In genomic region chr6:115485400-115485799, GRCh38 we compare ENCODE assay signal across 21 cellular contexts.
DNase-seq lines count a peak whose midpoint lies in the region; ATAC-seq and TF ChIP-seq lines count a peak whose summit lies in the region.
"Had no signal": no experiment of that assay in that cellular context is flagged by ENCODE, and none has a peak within 500 bp of the region (broad histone marks: within the 10 kb centered on the region; RNA-seq: fewer than 3 reads in every experiment).

No MANE protein-coding gene starts in this region.

- H3K36me3 Mint-ChIP-seq in chondrocyte (ENCODE audit: low read depth), result no peaks in the 10 kb centered on the region
- no peaks in the 10 kb centered on the region for H3K36me3 Mint-ChIP-seq in naive thymus-derived CD8-positive, alpha-beta T cell
- H3K36me3 Mint-ChIP-seq: brain; CD4-positive, CD25-positive, alpha-beta regulatory T cell; IgD-negative memory B cell; naive thymus-derived CD4-positive, alpha-beta T cell; WTC11 had no signal

- H3K4me1 ChIP-seq in HEK293 (ENCODE audit: control insufficient read depth, insufficient read depth, low read length), result peaks cover 11% of the 10 kb centered on the region
- H3K4me1 ChIP-seq: heart left ventricle had no signal

- no peak for ATAC-seq in naive thymus-derived CD8-positive, alpha-beta T cell
- ATAC-seq: heart left ventricle; left lobe of liver; naive thymus-derived CD4-positive, alpha-beta T cell; WTC11 had no signal

- H3K4me3 Mint-ChIP-seq in chondrocyte (ENCODE audit: unreplicated experiment), result no peak overlapping the region
- H3K4me3 Mint-ChIP-seq in naive thymus-derived CD8-positive, alpha-beta T cell, result no peak overlapping the region
- H3K4me3 Mint-ChIP-seq: brain; CD4-positive, CD25-positive, alpha-beta regulatory T cell; IgD-negative memory B cell; naive thymus-derived CD4-positive, alpha-beta T cell; WTC11 had no signal

- no peak for TF ChIP-seq CTCF in HEK293 (tag by site-specific recombination; IDR thresholded peaks at IDR 0.05)
- peak; percentile 9 for TF ChIP-seq CTCF in chondrocyte (IDR thresholded peaks at IDR 0.05)

- POLR2A ChIA-PET in HEK293 (lab: Yijun Ruan, JAX), result no interaction called here
- POLR2A ChIA-PET in naive thymus-derived CD8-positive, alpha-beta T cell (lab: Charles Lee), result no interaction called here

- no peak overlapping the region for H3K4me3 ChIP-seq in HEK293 (ENCODE audit: low read depth, low read length)
- H3K4me3 ChIP-seq: heart left ventricle, thoracic aorta had no signal

- H3K4me1 Mint-ChIP-seq in chondrocyte (ENCODE audit: low read depth), result no peaks in the 10 kb centered on the region
- no peaks in the 10 kb centered on the region for H3K4me1 Mint-ChIP-seq in naive thymus-derived CD8-positive, alpha-beta T cell
- H3K4me1 Mint-ChIP-seq: brain; CD4-positive, CD25-positive, alpha-beta regulatory T cell; IgD-negative memory B cell; naive thymus-derived CD4-positive, alpha-beta T cell had no signal

- no peak overlapping the region for H3K27ac Mint-ChIP-seq in chondrocyte (ENCODE audit: unreplicated experiment)
- H3K27ac Mint-ChIP-seq in naive thymus-derived CD8-positive, alpha-beta T cell, result no peak overlapping the region
- H3K27ac Mint-ChIP-seq: brain; CD4-positive, CD25-positive, alpha-beta regulatory T cell; naive thymus-derived CD4-positive, alpha-beta T cell; WTC11 had no signal

- H3K36me3 ChIP-seq in HEK293 (ENCODE audit: control insufficient read depth in 2 of 2, insufficient read depth in 1 of 2, low read length in 2 of 2), result no peaks in the 10 kb centered on the region
- H3K36me3 ChIP-seq: heart left ventricle, thoracic aorta had no signal

- H3K9me3 ChIP-seq in HEK293 (ENCODE audit: control insufficient read depth, insufficient read depth, low read depth, low read length), result no peaks in the 10 kb centered on the region
- H3K9me3 ChIP-seq: heart left ventricle, thoracic aorta had no signal

- no peaks in the 10 kb centered on the region for H3K9me3 Mint-ChIP-seq in chondrocyte (ENCODE audit: low read depth)
- H3K9me3 Mint-ChIP-seq in naive thymus-derived CD8-positive, alpha-beta T cell, result peaks cover 0 to 15% (median 4%) of the 10 kb centered on the region in 9 donors
- H3K9me3 Mint-ChIP-seq: brain had no signal

- no peak overlapping the region for H3K27ac ChIP-seq in HEK293 (ENCODE audit: extremely low read depth, low read depth, low read length)
- H3K27ac ChIP-seq: heart left ventricle, thoracic aorta had no signal

- DNase-seq in NCI-H1436 (lab: John Stamatoyannopoulos, UW) (peak; percentile 91), NCI-H2171 treated with DMSO at 0.1 percent for 48 hours (lab: John Stamatoyannopoulos, UW) (peak; percentile 84), chondrocyte (ENCODE audit: low spot score) (no peak), SK-N-DZ (ENCODE audit: low spot score) (no peak), amniotic stem cell (lab: John Stamatoyannopoulos, UW) (no peak), ecto neural progenitor cell (ENCODE audit: low spot score) (no peak)
- DNase-seq in naive thymus-derived CD8-positive, alpha-beta T cell, result no peak
- DNase-seq: activated CD4-positive, alpha-beta T cell treated with anti-CD3 and anti-CD28 coated beads, Interleukin-2, amount 50 U/mL, for 48 hours; activated CD8-positive, alpha-beta memory T cell treated with anti-CD3 and anti-CD28 coated beads, Interleukin-2, amount 50 U/mL, for 48 hours; CD4-positive, CD25-positive, alpha-beta regulatory T cell; H7; heart left ventricle; naive thymus-derived CD4-positive, alpha-beta T cell; stimulated activated CD4-positive, alpha-beta T cell treated with anti-CD3 and anti-CD28 coated beads, Interleukin-4, amount 100 ng/mL, for 1 hour; stimulated activated naive CD4-positive, alpha-beta T cell had no signal

- peaks cover 8% of the 10 kb centered on the region for H3K27me3 Mint-ChIP-seq in chondrocyte (ENCODE audit: low read depth)
- H3K27me3 Mint-ChIP-seq in naive thymus-derived CD8-positive, alpha-beta T cell, result no peaks in the 10 kb centered on the region
- H3K27me3 Mint-ChIP-seq: brain; CD4-positive, CD25-positive, alpha-beta regulatory T cell; IgD-negative memory B cell; naive thymus-derived CD4-positive, alpha-beta T cell had no signal

- CTCF ChIA-PET in HEK293 (lab: Yijun Ruan, JAX), result no interaction called here

TF ChIP-seq in HEK293, 187 proteins besides CTCF, POLR2A, EP300 and RAD21 (continues in another document):
- TF ChIP-seq ZNF184 (tag by site-specific recombination; IDR thresholded peaks at IDR 0.05) (no peak), ZNF37A (tag by site-specific recombination; IDR thresholded peaks at IDR 0.05) (no peak), OVOL3 (tag by site-specific recombination; IDR thresholded peaks at IDR 0.05) (peak; percentile 98), ZNF580 (tag by site-specific recombination; IDR thresholded peaks at IDR 0.05) (peak; percentile 96), ZNF707 (tag by site-specific recombination; IDR thresholded peaks at IDR 0.05) (no peak), ZNF768 (tag by site-specific recombination; IDR thresholded peaks at IDR 0.05) (no peak)
- TF ChIP-seq, protein P1, sequence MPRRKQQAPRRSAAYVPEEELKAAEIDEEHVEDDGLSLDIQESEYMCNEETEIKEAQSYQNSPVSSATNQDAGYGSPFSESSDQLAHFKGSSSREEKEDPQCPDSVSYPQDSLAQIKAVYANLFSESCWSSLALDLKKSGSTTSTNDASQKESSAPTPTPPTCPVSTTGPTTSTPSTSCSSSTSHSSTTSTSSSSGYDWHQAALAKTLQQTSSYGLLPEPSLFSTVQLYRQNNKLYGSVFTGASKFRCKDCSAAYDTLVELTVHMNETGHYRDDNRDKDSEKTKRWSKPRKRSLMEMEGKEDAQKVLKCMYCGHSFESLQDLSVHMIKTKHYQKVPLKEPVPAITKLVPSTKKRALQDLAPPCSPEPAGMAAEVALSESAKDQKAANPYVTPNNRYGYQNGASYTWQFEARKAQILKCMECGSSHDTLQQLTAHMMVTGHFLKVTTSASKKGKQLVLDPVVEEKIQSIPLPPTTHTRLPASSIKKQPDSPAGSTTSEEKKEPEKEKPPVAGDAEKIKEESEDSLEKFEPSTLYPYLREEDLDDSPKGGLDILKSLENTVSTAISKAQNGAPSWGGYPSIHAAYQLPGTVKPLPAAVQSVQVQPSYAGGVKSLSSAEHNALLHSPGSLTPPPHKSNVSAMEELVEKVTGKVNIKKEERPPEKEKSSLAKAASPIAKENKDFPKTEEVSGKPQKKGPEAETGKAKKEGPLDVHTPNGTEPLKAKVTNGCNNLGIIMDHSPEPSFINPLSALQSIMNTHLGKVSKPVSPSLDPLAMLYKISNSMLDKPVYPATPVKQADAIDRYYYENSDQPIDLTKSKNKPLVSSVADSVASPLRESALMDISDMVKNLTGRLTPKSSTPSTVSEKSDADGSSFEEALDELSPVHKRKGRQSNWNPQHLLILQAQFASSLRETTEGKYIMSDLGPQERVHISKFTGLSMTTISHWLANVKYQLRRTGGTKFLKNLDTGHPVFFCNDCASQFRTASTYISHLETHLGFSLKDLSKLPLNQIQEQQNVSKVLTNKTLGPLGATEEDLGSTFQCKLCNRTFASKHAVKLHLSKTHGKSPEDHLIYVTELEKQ (tag by site-specific recombination; IDR thresholded peaks at IDR 0.05; ENCODE audit: borderline replicate concordance), result peak; percentile 92
- TF ChIP-seq, protein P2, sequence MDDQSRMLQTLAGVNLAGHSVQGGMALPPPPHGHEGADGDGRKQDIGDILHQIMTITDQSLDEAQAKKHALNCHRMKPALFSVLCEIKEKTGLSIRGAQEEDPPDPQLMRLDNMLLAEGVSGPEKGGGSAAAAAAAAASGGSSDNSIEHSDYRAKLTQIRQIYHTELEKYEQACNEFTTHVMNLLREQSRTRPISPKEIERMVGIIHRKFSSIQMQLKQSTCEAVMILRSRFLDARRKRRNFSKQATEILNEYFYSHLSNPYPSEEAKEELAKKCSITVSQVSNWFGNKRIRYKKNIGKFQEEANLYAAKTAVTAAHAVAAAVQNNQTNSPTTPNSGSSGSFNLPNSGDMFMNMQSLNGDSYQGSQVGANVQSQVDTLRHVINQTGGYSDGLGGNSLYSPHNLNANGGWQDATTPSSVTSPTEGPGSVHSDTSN (CRISPR knock-in tag; IDR thresholded peaks at IDR 0.05), result no peak
- TF ChIP-seq, protein P3, sequence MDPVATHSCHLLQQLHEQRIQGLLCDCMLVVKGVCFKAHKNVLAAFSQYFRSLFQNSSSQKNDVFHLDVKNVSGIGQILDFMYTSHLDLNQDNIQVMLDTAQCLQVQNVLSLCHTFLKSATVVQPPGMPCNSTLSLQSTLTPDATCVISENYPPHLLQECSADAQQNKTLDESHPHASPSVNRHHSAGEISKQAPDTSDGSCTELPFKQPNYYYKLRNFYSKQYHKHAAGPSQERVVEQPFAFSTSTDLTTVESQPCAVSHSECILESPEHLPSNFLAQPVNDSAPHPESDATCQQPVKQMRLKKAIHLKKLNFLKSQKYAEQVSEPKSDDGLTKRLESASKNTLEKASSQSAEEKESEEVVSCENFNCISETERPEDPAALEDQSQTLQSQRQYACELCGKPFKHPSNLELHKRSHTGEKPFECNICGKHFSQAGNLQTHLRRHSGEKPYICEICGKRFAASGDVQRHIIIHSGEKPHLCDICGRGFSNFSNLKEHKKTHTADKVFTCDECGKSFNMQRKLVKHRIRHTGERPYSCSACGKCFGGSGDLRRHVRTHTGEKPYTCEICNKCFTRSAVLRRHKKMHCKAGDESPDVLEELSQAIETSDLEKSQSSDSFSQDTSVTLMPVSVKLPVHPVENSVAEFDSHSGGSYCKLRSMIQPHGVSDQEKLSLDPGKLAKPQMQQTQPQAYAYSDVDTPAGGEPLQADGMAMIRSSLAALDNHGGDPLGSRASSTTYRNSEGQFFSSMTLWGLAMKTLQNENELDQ (tag by site-specific recombination; IDR thresholded peaks at IDR 0.05; ENCODE audit: low read depth), result no peak

Comparison
In these comparisons a context has a peak if more than half of its experiments do, and no peak if none do; other contexts are left out.
1. DNase-seq: peak in NCI-H1436 (single experiment) and NCI-H2171 treated with DMSO at 0.1 percent for 48 hours (single experiment); none in chondrocyte (single experiment), SK-N-DZ (single experiment), naive thymus-derived CD8-positive, alpha-beta T cell (0 of 10), amniotic stem cell (single experiment) and ecto neural progenitor cell (single experiment).